Comparison of ENCODE assay signal across 1 cellular context in the genomic region with DNA sequence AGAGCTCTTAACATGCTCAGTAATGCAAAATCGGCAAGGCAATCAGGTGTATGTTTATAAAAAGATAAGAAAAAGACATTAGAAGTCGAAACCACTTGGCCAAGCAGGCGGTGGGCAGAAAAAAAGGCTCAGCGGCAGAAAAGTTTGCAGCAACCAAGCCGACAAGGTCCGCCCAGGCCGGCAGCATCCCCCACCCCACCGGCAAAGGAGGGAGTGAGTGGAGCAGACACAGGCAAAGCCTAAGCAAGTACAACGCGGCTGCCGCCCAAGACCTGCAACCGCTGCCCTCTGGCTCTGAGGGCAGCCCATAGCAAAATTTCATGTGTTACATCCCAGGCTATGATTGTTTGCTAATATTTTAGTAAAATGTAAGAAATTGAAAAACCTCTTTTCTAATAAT.
TF ChIP-seq lines count a peak whose summit lies in the region.

No MANE protein-coding gene starts in this region.

TF ChIP-seq in GM23338, 12 proteins besides CTCF, POLR2A, EP300 and RAD21 (continued from another document):
- TF ChIP-seq, protein P1, sequence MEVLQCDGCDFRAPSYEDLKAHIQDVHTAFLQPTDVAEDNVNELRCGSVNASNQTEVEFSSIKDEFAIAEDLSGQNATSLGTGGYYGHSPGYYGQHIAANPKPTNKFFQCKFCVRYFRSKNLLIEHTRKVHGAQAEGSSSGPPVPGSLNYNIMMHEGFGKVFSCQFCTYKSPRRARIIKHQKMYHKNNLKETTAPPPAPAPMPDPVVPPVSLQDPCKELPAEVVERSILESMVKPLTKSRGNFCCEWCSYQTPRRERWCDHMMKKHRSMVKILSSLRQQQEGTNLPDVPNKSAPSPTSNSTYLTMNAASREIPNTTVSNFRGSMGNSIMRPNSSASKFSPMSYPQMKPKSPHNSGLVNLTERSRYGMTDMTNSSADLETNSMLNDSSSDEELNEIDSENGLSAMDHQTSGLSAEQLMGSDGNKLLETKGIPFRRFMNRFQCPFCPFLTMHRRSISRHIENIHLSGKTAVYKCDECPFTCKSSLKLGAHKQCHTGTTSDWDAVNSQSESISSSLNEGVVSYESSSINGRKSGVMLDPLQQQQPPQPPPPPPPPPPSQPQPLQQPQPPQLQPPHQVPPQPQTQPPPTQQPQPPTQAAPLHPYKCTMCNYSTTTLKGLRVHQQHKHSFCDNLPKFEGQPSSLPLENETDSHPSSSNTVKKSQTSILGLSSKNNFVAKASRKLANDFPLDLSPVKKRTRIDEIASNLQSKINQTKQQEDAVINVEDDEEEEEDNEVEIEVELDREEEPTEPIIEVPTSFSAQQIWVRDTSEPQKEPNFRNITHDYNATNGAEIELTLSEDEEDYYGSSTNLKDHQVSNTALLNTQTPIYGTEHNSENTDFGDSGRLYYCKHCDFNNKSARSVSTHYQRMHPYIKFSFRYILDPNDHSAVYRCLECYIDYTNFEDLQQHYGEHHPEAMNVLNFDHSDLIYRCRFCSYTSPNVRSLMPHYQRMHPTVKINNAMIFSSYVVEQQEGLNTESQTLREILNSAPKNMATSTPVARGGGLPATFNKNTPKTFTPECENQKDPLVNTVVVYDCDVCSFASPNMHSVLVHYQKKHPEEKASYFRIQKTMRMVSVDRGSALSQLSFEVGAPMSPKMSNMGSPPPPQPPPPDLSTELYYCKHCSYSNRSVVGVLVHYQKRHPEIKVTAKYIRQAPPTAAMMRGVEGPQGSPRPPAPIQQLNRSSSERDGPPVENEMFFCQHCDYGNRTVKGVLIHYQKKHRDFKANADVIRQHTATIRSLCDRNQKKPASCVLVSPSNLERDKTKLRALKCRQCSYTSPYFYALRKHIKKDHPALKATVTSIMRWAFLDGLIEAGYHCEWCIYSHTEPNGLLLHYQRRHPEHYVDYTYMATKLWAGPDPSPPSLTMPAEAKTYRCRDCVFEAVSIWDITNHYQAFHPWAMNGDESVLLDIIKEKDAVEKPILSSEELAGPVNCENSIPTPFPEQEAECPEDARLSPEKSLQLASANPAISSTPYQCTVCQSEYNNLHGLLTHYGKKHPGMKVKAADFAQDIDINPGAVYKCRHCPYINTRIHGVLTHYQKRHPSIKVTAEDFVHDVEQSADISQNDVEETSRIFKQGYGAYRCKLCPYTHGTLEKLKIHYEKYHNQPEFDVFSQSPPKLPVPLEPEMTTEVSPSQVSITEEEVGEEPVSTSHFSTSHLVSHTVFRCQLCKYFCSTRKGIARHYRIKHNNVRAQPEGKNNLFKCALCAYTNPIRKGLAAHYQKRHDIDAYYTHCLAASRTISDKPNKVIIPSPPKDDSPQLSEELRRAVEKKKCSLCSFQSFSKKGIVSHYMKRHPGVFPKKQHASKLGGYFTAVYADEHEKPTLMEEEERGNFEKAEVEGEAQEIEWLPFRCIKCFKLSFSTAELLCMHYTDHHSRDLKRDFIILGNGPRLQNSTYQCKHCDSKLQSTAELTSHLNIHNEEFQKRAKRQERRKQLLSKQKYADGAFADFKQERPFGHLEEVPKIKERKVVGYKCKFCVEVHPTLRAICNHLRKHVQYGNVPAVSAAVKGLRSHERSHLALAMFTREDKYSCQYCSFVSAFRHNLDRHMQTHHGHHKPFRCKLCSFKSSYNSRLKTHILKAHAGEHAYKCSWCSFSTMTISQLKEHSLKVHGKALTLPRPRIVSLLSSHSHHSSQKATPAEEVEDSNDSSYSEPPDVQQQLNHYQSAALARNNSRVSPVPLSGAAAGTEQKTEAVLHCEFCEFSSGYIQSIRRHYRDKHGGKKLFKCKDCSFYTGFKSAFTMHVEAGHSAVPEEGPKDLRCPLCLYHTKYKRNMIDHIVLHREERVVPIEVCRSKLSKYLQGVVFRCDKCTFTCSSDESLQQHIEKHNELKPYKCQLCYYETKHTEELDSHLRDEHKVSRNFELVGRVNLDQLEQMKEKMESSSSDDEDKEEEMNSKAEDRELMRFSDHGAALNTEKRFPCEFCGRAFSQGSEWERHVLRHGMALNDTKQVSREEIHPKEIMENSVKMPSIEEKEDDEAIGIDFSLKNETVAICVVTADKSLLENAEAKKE (CRISPR knock-in tag; IDR thresholded peaks at IDR 0.05), result no peak
- no peak for TF ChIP-seq ZNF331 (CRISPR knock-in tag; IDR thresholded peaks at IDR 0.05; ENCODE audit: low read depth)
TF ChIP-seq in GM23338: peak in this region for 0.
